22 cellular contexts compared by ENCODE assay signal in the genomic region with DNA sequence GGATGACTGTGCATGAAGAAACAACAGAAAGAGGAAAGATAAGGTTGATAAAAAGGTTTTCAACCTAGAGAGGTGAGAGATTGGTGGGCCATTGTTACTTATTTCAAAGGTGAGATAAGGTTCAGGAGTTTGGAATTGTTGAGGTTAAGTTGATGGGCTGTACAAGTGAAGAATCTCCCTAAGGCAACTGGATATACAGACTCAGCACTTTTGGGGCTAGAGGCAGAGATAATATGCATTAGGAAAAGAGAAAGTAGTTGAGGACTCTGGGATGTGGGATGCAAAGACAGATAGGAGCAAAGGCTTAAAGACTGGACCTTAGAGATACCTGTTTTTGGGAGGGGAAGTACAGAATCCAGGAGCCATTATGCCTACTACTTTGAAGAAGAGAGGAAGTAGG. TPM values are rescaled to one million over a fixed set of nuclear protein-coding genes. Genes with fewer than 3 reads are reported as not detected.
A peak's percentile ranks its signal among the peaks of the same experiment; 100 is the strongest.
DNase-seq lines count a peak whose midpoint lies in the region; ATAC-seq, FAIRE-seq and TF ChIP-seq lines count a peak whose summit lies in the region.
"Had no signal": no experiment of that assay in that cellular context is flagged by ENCODE, and none has a peak within 500 bp of the region (broad histone marks: within the 10 kb centered on the region; RNA-seq: fewer than 3 reads in every experiment).

No MANE protein-coding gene starts in this region.

- no peaks in the 10 kb centered on the region for H3K9me3 Mint-ChIP-seq in activated naive CD4-positive, alpha-beta T cell treated with anti-CD3 and anti-CD28 coated beads, Interleukin-2, amount 10 ng/mL, durations not matched to agents 7 days and 5 days
- no peaks in the 10 kb centered on the region for H3K9me3 Mint-ChIP-seq in stimulated activated effector memory CD8-positive, alpha-beta T cell treated with anti-CD3 and anti-CD28 coated beads, Interleukin-12 subunit alpha, Interleukin-12 subunit beta, amount 100 ng/mL, for 72 hours

- H3K79me2 ChIP-seq in GM12878 (ENCODE audit: control insufficient read depth, insufficient read depth, low read length): peaks cover 57% of the 10 kb centered on the region

- SMC1A ChIA-PET in GM12878 (lab: Charles Lee; ENCODE audit: uncharacterized antibody, unreplicated experiment): no interaction called here

- TF ChIP-seq POLR2A in GM12878 (IDR thresholded peaks at IDR 0.05; ENCODE audit: low read depth, low read length) (no peak), prostate gland (IDR thresholded peaks at IDR 0.05) (no peak)

- H3K36me3 ChIP-seq in GM12878 (ENCODE audit: control insufficient read depth in 2 of 2, insufficient read depth in 2 of 2, low read length in 1 of 2) (peaks cover 0 to 31% of the 10 kb centered on the region in 2 experiments; a peak in 2 of 4 replicates), prostate gland (peaks cover 0 to 8% of the 10 kb centered on the region in 2 donors)

- H3K4me1 ChIP-seq in GM12878 (ENCODE audit: control insufficient read depth, insufficient read depth, low read length) (peaks cover 8% of the 10 kb centered on the region), prostate gland (replicated peaks) (peaks cover 8% of the 10 kb centered on the region)

- peak overlapping the region; percentile 7 for H3K27ac Mint-ChIP-seq in activated naive CD4-positive, alpha-beta T cell treated with anti-CD3 and anti-CD28 coated beads, Interleukin-2, amount 10 ng/mL, durations not matched to agents 7 days and 5 days
- H3K27ac Mint-ChIP-seq in stimulated activated effector memory CD8-positive, alpha-beta T cell treated with anti-CD3 and anti-CD28 coated beads, Interleukin-12 subunit alpha, Interleukin-12 subunit beta, amount 100 ng/mL, for 72 hours: peak overlapping the region; percentile 3

- CTCF ChIA-PET in activated naive CD4-positive, alpha-beta T cell treated with anti-CD3 and anti-CD28 coated beads, Interleukin-2, amount 10 ng/mL, durations not matched to agents 7 days and 5 days (lab: Charles Lee): no interaction called here
- CTCF ChIA-PET in GM12878 (lab: Yijun Ruan, JAX): interaction anchor here (0.8 to 2.0 kb wide), 3 partner anchors 20 to 685 kb away, joined by 3 to 9 read pairs (median 4); no protein-coding TSS in a partner anchor

- TF ChIP-seq CTCF in GM12878 (IDR thresholded peaks at IDR 0.05 in 2 of 3, conservative IDR thresholded peaks at IDR 0.05 in 1 of 3; ENCODE audit: control insufficient read depth in 2 of 3, extremely low read depth in 1 of 3, insufficient read depth in 1 of 3, low read depth in 3 of 3, low read length in 3 of 3) (no peak), prostate gland (IDR thresholded peaks at IDR 0.05) (no peak)

- H3K9ac ChIP-seq in GM12878 (ENCODE audit: control insufficient read depth, insufficient read depth, low read length): no peak overlapping the region; the same call in 1 of the 2 replicates

- BruUV-seq in GM12878 (replicated peaks; lab: Mats Ljungman, UMichigan): no TSS peak

- H3K27ac ChIP-seq in GM12878 (ENCODE audit: control insufficient read depth, insufficient read depth): peak overlapping the region; percentile 34
- no peak overlapping the region for H3K27ac ChIP-seq in substantia nigra (ENCODE audit: low read depth, low read length, poor library complexity, severe bottlenecking)
- no peak overlapping the region for H3K27ac ChIP-seq in prostate gland
- H3K27ac ChIP-seq: left lung, pancreas had no signal

- no peak for DNase-seq in activated naive CD4-positive, alpha-beta T cell treated with anti-CD3 and anti-CD28 coated beads, Interleukin-2, amount 10 ng/mL, durations not matched to agents 7 days and 5 days
- DNase-seq in activated naive CD4-positive, alpha-beta T cell treated with anti-CD3 and anti-CD28 coated beads, Interleukin-2, amount 50 U/mL, for 16 hours: no peak
- peak; percentile 16 for DNase-seq in OCI-M1 (lab: John Stamatoyannopoulos, UW)
- DNase-seq in GM12878 (ENCODE audit: low read depth, low spot score): no peak
- DNase-seq in stimulated activated effector memory CD8-positive, alpha-beta T cell treated with anti-CD3 and anti-CD28 coated beads, Interleukin-12 subunit alpha, Interleukin-12 subunit beta, amount 100 ng/mL, for 72 hours (ENCODE audit: low spot score in 2 of 2): no peak
- DNase-seq in substantia nigra (lab: John Stamatoyannopoulos, UW): no peak
- no peak for DNase-seq in prostate gland (ENCODE audit: low spot score)
- DNase-seq in stimulated activated CD4-positive, alpha-beta T cell treated with anti-CD3 and anti-CD28 coated beads, Interleukin-2, amount 100 ng/mL, for 24 hours: no peak
- DNase-seq: activated CD8-positive, alpha-beta memory T cell treated with anti-CD3 and anti-CD28 coated beads, Interleukin-2, amount 50 U/mL, for 4 hours; amniotic stem cell; central memory CD4-positive, alpha-beta T cell; effector CD4-positive, alpha-beta T cell; esophagus squamous epithelium; GOT3; left lung; MM.1S; NCI-H1694 treated with DMSO at 0.1 percent for 48 hours; NCI-H446; pancreas; stimulated activated CD4-positive, alpha-beta T cell treated with anti-CD3 and anti-CD28 coated beads, Interleukin-1b, Interleukin-23, amount 100 ng/mL, for 48 hours; SW 1271 had no signal

- H3K4me3 ChIP-seq in GM12878 (peak overlapping the region; percentile 97; the same call in 1 of the 2 replicates), prostate gland (no peak overlapping the region)
- H3K4me3 ChIP-seq: esophagus squamous epithelium, left lung, pancreas had no signal

- H3K27me3 ChIP-seq in GM12878 (replicated peaks in 1 of 2; ENCODE audit: control insufficient read depth in 2 of 2, insufficient read depth in 2 of 2, low read length in 1 of 2): no peaks in the 10 kb centered on the region
- H3K27me3 ChIP-seq in prostate gland (replicated peaks; ENCODE audit: insufficient read depth): no peaks in the 10 kb centered on the region
- H3K27me3 ChIP-seq: esophagus squamous epithelium, left lung, pancreas had no signal

- ATAC-seq in GM12878: no peak
- no peak for ATAC-seq in stimulated activated effector memory CD8-positive, alpha-beta T cell treated with anti-CD3 and anti-CD28 coated beads, Interleukin-12 subunit alpha, Interleukin-12 subunit beta, amount 100 ng/mL, for 72 hours
- ATAC-seq: left lung, pancreas had no signal

- intact Hi-C loops in GM12878 (cut with micrococcal nuclease; ENCODE audit: unreplicated experiment): no loop called here
- intact Hi-C loops in prostate gland (cut with DNase I): no loop called here

- peaks cover 51% of the 10 kb centered on the region for H3K4me1 Mint-ChIP-seq in activated naive CD4-positive, alpha-beta T cell treated with anti-CD3 and anti-CD28 coated beads, Interleukin-2, amount 10 ng/mL, durations not matched to agents 7 days and 5 days
- H3K4me1 Mint-ChIP-seq in stimulated activated effector memory CD8-positive, alpha-beta T cell treated with anti-CD3 and anti-CD28 coated beads, Interleukin-12 subunit alpha, Interleukin-12 subunit beta, amount 100 ng/mL, for 72 hours: peaks cover 41% of the 10 kb centered on the region

- in situ Hi-C loops in GM12878 (cut with MboI): no loop called here

- POLR2A ChIA-PET in GM12878 (lab: Charles Lee): interaction anchor here (0.6 to 1.3 kb wide), 2 partner anchors 9 to 29 kb away, joined by 3 to 9 read pairs; no protein-coding TSS in a partner anchor

- RAD21 ChIA-PET in GM12878 (lab: Charles Lee; ENCODE audit: unreplicated experiment): no interaction called here

- TF ChIP-seq RAD21 in GM12878 (IDR thresholded peaks at IDR 0.05; ENCODE audit: insufficient read depth, low read depth, low read length): no peak

- no peak overlapping the region for H3K4me3 Mint-ChIP-seq in activated naive CD4-positive, alpha-beta T cell treated with anti-CD3 and anti-CD28 coated beads, Interleukin-2, amount 10 ng/mL, durations not matched to agents 7 days and 5 days
- H3K4me3 Mint-ChIP-seq in stimulated activated effector memory CD8-positive, alpha-beta T cell treated with anti-CD3 and anti-CD28 coated beads, Interleukin-12 subunit alpha, Interleukin-12 subunit beta, amount 100 ng/mL, for 72 hours: peak overlapping the region; percentile 90

- H2AFZ ChIP-seq in GM12878 (ENCODE audit: control insufficient read depth, low read depth, low read length): no peak overlapping the region

- H3K9me3 ChIP-seq in GM12878 (replicated peaks; ENCODE audit: control insufficient read depth, insufficient read depth, low read length) (no peaks in the 10 kb centered on the region), prostate gland (no peaks in the 10 kb centered on the region)
- H3K9me3 ChIP-seq: esophagus squamous epithelium, left lung, pancreas had no signal

- H3K36me3 Mint-ChIP-seq in activated naive CD4-positive, alpha-beta T cell treated with anti-CD3 and anti-CD28 coated beads, Interleukin-2, amount 10 ng/mL, durations not matched to agents 7 days and 5 days: peaks cover 55% of the 10 kb centered on the region
- peaks cover 81% of the 10 kb centered on the region for H3K36me3 Mint-ChIP-seq in stimulated activated effector memory CD8-positive, alpha-beta T cell treated with anti-CD3 and anti-CD28 coated beads, Interleukin-12 subunit alpha, Interleukin-12 subunit beta, amount 100 ng/mL, for 72 hours

- H3K27me3 Mint-ChIP-seq in activated naive CD4-positive, alpha-beta T cell treated with anti-CD3 and anti-CD28 coated beads, Interleukin-2, amount 10 ng/mL, durations not matched to agents 7 days and 5 days: no peaks in the 10 kb centered on the region

- no peak for FAIRE-seq in GM12878 (lab: Jason Lieb, UNC)
- FAIRE-seq: pancreas had no signal

- H3K4me2 ChIP-seq in GM12878 (ENCODE audit: control insufficient read depth, insufficient read depth): peak overlapping the region; percentile 44; the same call in 1 of the 2 replicates

- H4K20me1 ChIP-seq in GM12878 (ENCODE audit: control insufficient read depth, insufficient read depth): no peaks in the 10 kb centered on the region

- no peak for TF ChIP-seq EP300 in GM12878 (IDR thresholded peaks at IDR 0.05; ENCODE audit: borderline replicate concordance in 1 of 2, control insufficient read depth in 1 of 2, low read depth in 2 of 2, low read length in 2 of 2)

RNA-seq across cellular contexts. Expression of a gene that starts 2.5 kb away (rescaled TPM):
- 27.2 and 29.5 TPM in 2 replicates for total RNA-seq in GM12878 (2013; cell fraction: nucleolus; rRNA removed)
- total RNA-seq in GM12878 (2014; rRNA removed) (40.3 and 55.7 TPM in 2 replicates), GM12878 (2014; rRNA removed; fragmentation: Illumina TruSeq; extraction: Trizol) (68.7 and 75.7 TPM in 2 replicates), GM12878 (2021) (50.6 and 56.7 TPM in 2 replicates), prostate gland (10 to 100 TPM; 48.8 to 84.2 TPM)
- 56.9 TPM for polyA plus RNA-seq in GM12878 (2011; ENCODE audit: low read depth)
- polyA plus RNA-seq in GM12878 (2011; rRNA removed) (179 and 312 TPM in 2 replicates), GM12878 (2014; fragmentation: Illumina TruSeq; extraction: Trizol) (79.0 and 91.5 TPM in 2 replicates), GM12878 (2014; fragmentation: Nextera tagmentation; extraction: Ambion mirVana) (100 to 1,000 TPM; 121 to 152 TPM), GM12878 (2014; rRNA removed) (41.8 and 65.1 TPM in 2 replicates), GM12878 (2016; fragmentation: Nextera tagmentation; extraction: Ambion mirVana) (10 to 100 TPM; 78.3 to 83.8 TPM)
- polyA plus RNA-seq in GM12878 (2011; cell fraction: cytosol; rRNA removed): 51.2 and 60.3 TPM in 2 replicates
- 56.1 and 66.1 TPM in 2 replicates for polyA plus RNA-seq in GM12878 (2011; cell fraction: nucleus; rRNA removed)
- 63.1 and 86.9 TPM in 2 replicates for polyA plus RNA-seq in GM12878 (2012)
- polyA minus RNA-seq in GM12878 (2011; rRNA and poly(A)+ RNA removed): 28.8 and 52.7 TPM in 2 replicates
- polyA minus RNA-seq in GM12878 (2011; cell fraction: cytosol; rRNA and poly(A)+ RNA removed): 18.2 and 24.5 TPM in 2 replicates
- 9.8 and 20.5 TPM in 2 replicates for polyA minus RNA-seq in GM12878 (2011; cell fraction: nucleus; rRNA and poly(A)+ RNA removed)

RNA-seq across cellular contexts. Expression of a gene that starts 2.9 kb away (rescaled TPM):
- total RNA-seq in GM12878 (2013; cell fraction: nucleolus; rRNA removed): 43.3 and 52.7 TPM in 2 replicates
- 46.3 and 50.0 TPM in 2 replicates for total RNA-seq in GM12878 (2014; rRNA removed)
- 67.9 and 72.1 TPM in 2 replicates for total RNA-seq in GM12878 (2014; rRNA removed; fragmentation: Illumina TruSeq; extraction: Trizol)
- total RNA-seq in GM12878 (2021): 120 and 121 TPM in 2 replicates
- polyA plus RNA-seq in GM12878 (2011; ENCODE audit: low read depth): 56.0 TPM
- 43.9 and 54.3 TPM in 2 replicates for polyA plus RNA-seq in GM12878 (2011; rRNA removed)
- 28.7 and 38.7 TPM in 2 replicates for polyA plus RNA-seq in GM12878 (2011; cell fraction: cytosol; rRNA removed)
- 28.4 and 37.7 TPM in 2 replicates for polyA plus RNA-seq in GM12878 (2011; cell fraction: nucleus; rRNA removed)
- polyA plus RNA-seq in GM12878 (2012): 51.5 and 53.4 TPM in 2 replicates
- 60.8 and 65.6 TPM in 2 replicates for polyA plus RNA-seq in GM12878 (2014; fragmentation: Illumina TruSeq; extraction: Trizol)
- 10 to 100 TPM; 11.6 to 43.8 TPM for polyA plus RNA-seq in GM12878 (2014; fragmentation: Nextera tagmentation; extraction: Ambion mirVana)
- polyA plus RNA-seq in GM12878 (2014; rRNA removed): 107 and 115 TPM in 2 replicates
- 100 to 1,000 TPM; 120 to 135 TPM for polyA plus RNA-seq in GM12878 (2016; fragmentation: Nextera tagmentation; extraction: Ambion mirVana)
- polyA minus RNA-seq in GM12878 (2011; rRNA and poly(A)+ RNA removed): 24.5 and 25.2 TPM in 2 replicates
- polyA minus RNA-seq in GM12878 (2011; cell fraction: cytosol; rRNA and poly(A)+ RNA removed): 11.5 and 14.2 TPM in 2 replicates
- polyA minus RNA-seq in GM12878 (2011; cell fraction: nucleus; rRNA and poly(A)+ RNA removed): 27.7 and 54.5 TPM in 2 replicates
- total RNA-seq in prostate gland: 100 to 1,000 TPM in 1 of 2 donors, 10 to 100 TPM in 1; 94.9 to 112 TPM

RNA-seq across cellular contexts. Expression of a gene that starts 22.9 kb away (rescaled TPM):
- 106 and 126 TPM in 2 replicates for total RNA-seq in GM12878 (2013; cell fraction: nucleolus; rRNA removed)
- total RNA-seq in GM12878 (2014; rRNA removed) (31.7 and 33.0 TPM in 2 replicates), GM12878 (2014; rRNA removed; fragmentation: Illumina TruSeq; extraction: Trizol) (32.4 and 33.8 TPM in 2 replicates), GM12878 (2021) (32.6 and 37.7 TPM in 2 replicates), prostate gland (10 to 100 TPM; 30.8 to 39.5 TPM)
- polyA plus RNA-seq in GM12878 (2011; ENCODE audit: low read depth): 25.7 TPM
- polyA plus RNA-seq in GM12878 (2011; rRNA removed) (43.6 and 44.2 TPM in 2 replicates), GM12878 (2014; fragmentation: Illumina TruSeq; extraction: Trizol) (44.4 and 46.0 TPM in 2 replicates), GM12878 (2014; fragmentation: Nextera tagmentation; extraction: Ambion mirVana) (10 to 100 TPM; 11.9 to 18.6 TPM), GM12878 (2014; rRNA removed) (33.0 and 34.6 TPM in 2 replicates), GM12878 (2016; fragmentation: Nextera tagmentation; extraction: Ambion mirVana) (10 to 100 TPM; 42.6 to 45.1 TPM)
- 46.4 and 50.9 TPM in 2 replicates for polyA plus RNA-seq in GM12878 (2011; cell fraction: cytosol; rRNA removed)
- polyA plus RNA-seq in GM12878 (2011; cell fraction: nucleus; rRNA removed): 56.3 and 62.8 TPM in 2 replicates
- polyA plus RNA-seq in GM12878 (2012): 29.4 and 36.7 TPM in 2 replicates
- polyA minus RNA-seq in GM12878 (2011; rRNA and poly(A)+ RNA removed): 106 and 140 TPM in 2 replicates
- polyA minus RNA-seq in GM12878 (2011; cell fraction: cytosol; rRNA and poly(A)+ RNA removed): 19.8 and 30.7 TPM in 2 replicates
- polyA minus RNA-seq in GM12878 (2011; cell fraction: nucleus; rRNA and poly(A)+ RNA removed): 34.7 and 50.5 TPM in 2 replicates

RNA-seq across cellular contexts. Expression of a gene that starts 27.4 kb away (rescaled TPM):
- total RNA-seq in GM12878 (2013; cell fraction: nucleolus; rRNA removed): not detected in 2 replicates
- total RNA-seq in GM12878 (2014; rRNA removed) (not detected in 2 replicates), GM12878 (2014; rRNA removed; fragmentation: Illumina TruSeq; extraction: Trizol) (not detected in 2 replicates), GM12878 (2021) (not detected in 2 replicates), prostate gland (not detected)
- polyA plus RNA-seq in GM12878 (2011; ENCODE audit: low read depth): not detected
- polyA plus RNA-seq in GM12878 (2011; rRNA removed) (not detected in 2 replicates), GM12878 (2014; fragmentation: Illumina TruSeq; extraction: Trizol) (not detected in 2 replicates), GM12878 (2014; fragmentation: Nextera tagmentation; extraction: Ambion mirVana) (not detected), GM12878 (2014; rRNA removed) (not detected in 2 replicates), GM12878 (2016; fragmentation: Nextera tagmentation; extraction: Ambion mirVana) (not detected)
- not detected in 2 replicates for polyA plus RNA-seq in GM12878 (2011; cell fraction: cytosol; rRNA removed)
- polyA plus RNA-seq in GM12878 (2011; cell fraction: nucleus; rRNA removed): not detected in 2 replicates
- polyA plus RNA-seq in GM12878 (2012): not detected in 2 replicates
- not detected in 2 replicates for polyA minus RNA-seq in GM12878 (2011; rRNA and poly(A)+ RNA removed)
- 6.7 and 35.7 TPM in 2 replicates for polyA minus RNA-seq in GM12878 (2011; cell fraction: cytosol; rRNA and poly(A)+ RNA removed)
- 1.8 TPM in 1 of 2 replicates, not detected in the other for polyA minus RNA-seq in GM12878 (2011; cell fraction: nucleus; rRNA and poly(A)+ RNA removed)
- total RNA-seq: esophagus squamous epithelium, left lung, subcutaneous adipose tissue had no signal
